ENCODE assay signal across 8 cellular contexts in genomic region chr5:34838785-34839714, GRCh38. TPM values are rescaled to one million over a fixed set of nuclear protein-coding genes. Genes with fewer than 3 reads are reported as not detected.
A peak's percentile ranks its signal among the peaks of the same experiment; 100 is the strongest.
DNase-seq lines count a peak whose midpoint lies in the region; ATAC-seq and FAIRE-seq lines count a peak whose summit lies in the region.

Gene TTC23L, plus strand, starts transcription at chr5:34839164. Its CDS starts 1,508 bp downstream, at chr5:34840672.

- H3K36me3 ChIP-seq in neuron (ENCODE audit: insufficient read depth, low read length), result peaks cover 2% of the 10 kb centered on the region
- no peaks in the 10 kb centered on the region for H3K36me3 ChIP-seq in stomach smooth muscle (ENCODE audit: control insufficient read depth in 2 of 2, insufficient read depth in 2 of 2, low read length in 2 of 2)

- peaks cover 4 to 15% (median 15%) of the 10 kb centered on the region in 3 donors for H3K4me1 Mint-ChIP-seq in IgD-negative memory B cell

- H3K27me3 Mint-ChIP-seq in IgD-negative memory B cell, result peaks cover 5% of the 10 kb centered on the region

- peaks cover 5% of the 10 kb centered on the region for H3K9me3 ChIP-seq in neuron (ENCODE audit: low read length)
- H3K9me3 ChIP-seq in stomach smooth muscle (ENCODE audit: control insufficient read depth in 2 of 2, low read length in 2 of 2), result no peaks in the 10 kb centered on the region

- H2AFZ ChIP-seq in neuron (ENCODE audit: low read depth, low read length), result peak within 1 kb of the TSS; percentile 84

- H3K4me3 Mint-ChIP-seq in IgD-negative memory B cell, result peak within 1 kb of the TSS; percentile 94 to 97 (median 95)

- FAIRE-seq in RCC 7860 (lab: Jason Lieb, UNC), result no peak
- FAIRE-seq in frontal cortex (lab: Jason Lieb, UNC), result no peak

- H3K4me3 ChIP-seq in neuron (ENCODE audit: low read length), result peak within 1 kb of the TSS; percentile 62
- peak within 1 kb of the TSS; percentile 87 to 94 for H3K4me3 ChIP-seq in stomach smooth muscle (ENCODE audit: low read length in 2 of 2)

- peak within 1 kb of the TSS; percentile 60 for H3K27ac ChIP-seq in stomach smooth muscle (ENCODE audit: low read length)

- H3K27ac Mint-ChIP-seq in IgD-negative memory B cell, result peak within 1 kb of the TSS; percentile 82 to 99 (median 98)

- DNase-seq in DMS153 (lab: John Stamatoyannopoulos, UW), result peak; percentile 97
- DNase-seq in RCC 7860 (ENCODE audit: low spot score), result peak; percentile 88
- DNase-seq in activated gamma-delta T cell treated with anti-CD3 and anti-CD28 coated beads, Interleukin-2, amount 50 U/mL, for 16 hours (ENCODE audit: low read depth), result peak; percentile 81
- DNase-seq in frontal cortex (ENCODE audit: low spot score in 2 of 2), result peak; percentile 76 to 89

- H3K4me1 ChIP-seq in neuron (ENCODE audit: insufficient read depth, low read length) (peaks cover 13% of the 10 kb centered on the region), stomach smooth muscle (ENCODE audit: control insufficient read depth, insufficient read depth, low read length) (peaks cover 7% of the 10 kb centered on the region)

- no peaks in the 10 kb centered on the region for H3K9me3 Mint-ChIP-seq in IgD-negative memory B cell

- ATAC-seq in GM21619 (IDR thresholded peaks at IDR 0.05; ENCODE audit: unreplicated experiment), result peak; percentile 98

- peak within 1 kb of the TSS; percentile 67 to 81 for H3K9ac ChIP-seq in stomach smooth muscle (ENCODE audit: low read length in 2 of 2)

- no peaks in the 10 kb centered on the region for H3K27me3 ChIP-seq in neuron (ENCODE audit: insufficient read depth, low read length)
- H3K27me3 ChIP-seq in stomach smooth muscle (ENCODE audit: control insufficient read depth in 1 of 2, insufficient read depth in 2 of 2, low read length in 2 of 2), result no peaks in the 10 kb centered on the region

- H3K36me3 Mint-ChIP-seq in IgD-negative memory B cell, result peaks cover 2% of the 10 kb centered on the region

RNA-seq across cellular contexts. Expression of gene TTC23L, which starts in this region (rescaled TPM):
- polyA plus RNA-seq in IgD-negative memory B cell, result not detected
- total RNA-seq in frontal cortex, result 5.7 TPM

Comparison
In these comparisons a context has a peak if more than half of its experiments do, and no peak if none do; other contexts are left out.
1. Peak in every context shown above with its lines: DNase-seq, ATAC-seq, H3K4me3 ChIP-seq and H3K27ac ChIP-seq.